ENCODE assay signal across 16 cellular contexts in the genomic region with DNA sequence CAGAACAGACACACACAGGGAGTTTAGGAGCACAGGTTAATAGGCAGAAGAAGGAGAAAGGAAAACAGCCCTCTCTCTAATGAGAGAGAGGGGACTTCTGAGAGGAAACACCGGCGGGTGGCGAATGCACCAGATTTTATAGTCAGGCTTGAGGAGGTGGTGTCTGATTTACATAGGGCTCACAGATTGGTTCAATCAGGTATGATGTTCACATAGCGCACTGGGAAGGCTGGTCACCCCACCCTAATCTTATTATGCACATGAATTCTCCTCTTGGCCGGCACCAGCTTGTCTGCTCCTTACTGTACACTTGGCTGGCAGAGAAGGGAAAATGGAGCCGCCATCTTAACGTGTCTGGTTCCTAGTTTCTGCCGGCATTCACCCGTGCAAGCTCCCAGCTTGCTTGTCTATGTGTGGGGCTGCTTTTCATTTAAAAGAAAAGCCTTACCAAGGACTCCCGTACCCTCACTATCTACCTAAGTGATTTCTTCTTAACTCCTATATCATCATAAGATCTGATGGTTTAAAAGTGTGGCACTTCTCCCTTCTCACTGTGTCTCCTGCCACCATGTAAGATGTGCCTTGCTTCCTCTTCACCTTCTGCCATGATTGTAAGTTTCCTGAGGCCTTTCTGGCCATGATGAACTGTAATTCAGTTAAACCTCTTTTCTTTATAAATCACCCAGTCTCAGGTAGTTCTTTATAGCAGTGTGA. TPM values are rescaled to one million over a fixed set of nuclear protein-coding genes. Genes with fewer than 3 reads are reported as not detected.
A peak's percentile ranks its signal among the peaks of the same experiment; 100 is the strongest.
DNase-seq lines count a peak whose midpoint lies in the region; ATAC-seq and TF ChIP-seq lines count a peak whose summit lies in the region.
"Had no signal": no experiment of that assay in that cellular context is flagged by ENCODE, and none has a peak within 500 bp of the region (broad histone marks: within the 10 kb centered on the region; RNA-seq: fewer than 3 reads in every experiment).

No MANE protein-coding gene starts in this region.

- peak; percentile 4 to 13 for DNase-seq in SHP77 (lab: John Stamatoyannopoulos, UW)
- DNase-seq in SHP77 treated with DMSO at 0.1 percent for 48 hours (lab: John Stamatoyannopoulos, UW), result no peak
- DNase-seq in WTC11 (ENCODE audit: low spot score), result no peak
- peak; percentile 71 for DNase-seq in retinal pigment epithelial cell (ENCODE audit: low read depth)
- no peak for DNase-seq in activated naive CD4-positive, alpha-beta T cell treated with anti-CD3 and anti-CD28 coated beads, Interleukin-2, amount 50 U/mL, for 16 hours
- no peak for DNase-seq in mesothelial cell of epicardium (ENCODE audit: low spot score in 2 of 2, unreplicated experiment in 2 of 2)
- DNase-seq: DMS79, NCI-H1417, NCI-H2081, NCI-H226, NCI-H524 had no signal

- H3K4me3 Mint-ChIP-seq in WTC11, result no peak overlapping the region
- H3K4me3 Mint-ChIP-seq in mesothelial cell of epicardium, result no peak overlapping the region
- H3K4me3 Mint-ChIP-seq: CD14-positive monocyte had no signal

- H3K36me3 Mint-ChIP-seq in WTC11, result peaks cover 22% of the 10 kb centered on the region
- H3K36me3 Mint-ChIP-seq in mesothelial cell of epicardium, result peaks cover 27% of the 10 kb centered on the region
- H3K36me3 Mint-ChIP-seq: CD14-positive monocyte had no signal

- TF ChIP-seq CTCF in HEK293 (tag by site-specific recombination; IDR thresholded peaks at IDR 0.05) (no peak), WTC11 (IDR thresholded peaks at IDR 0.05) (no peak), retinal pigment epithelial cell (conservative IDR thresholded peaks at IDR 0.05; ENCODE audit: low read depth, low read length) (no peak), mesothelial cell of epicardium (IDR thresholded peaks at IDR 0.05; ENCODE audit: unreplicated experiment) (no peak)

- H3K4me1 Mint-ChIP-seq in WTC11 (peaks cover 42% of the 10 kb centered on the region), mesothelial cell of epicardium (peaks cover 9% of the 10 kb centered on the region)

- POLR2A ChIA-PET in HEK293 (lab: Yijun Ruan, JAX), result interaction anchor here (0.6 kb wide), 1 partner anchor 13 kb away, joined by 3 read pairs; no protein-coding TSS in a partner anchor
- POLR2A ChIA-PET in WTC11 (lab: Charles Lee), result no interaction called here

- no peak overlapping the region for H3K27ac ChIP-seq in HEK293 (ENCODE audit: extremely low read depth, low read depth, low read length)
- H3K27ac ChIP-seq: HL-60 had no signal

- ATAC-seq in WTC11 (no peak), HG03139 (IDR thresholded peaks at IDR 0.05; ENCODE audit: unreplicated experiment) (no peak)
- ATAC-seq: Right ventricle myocardium inferior had no signal

- no peaks in the 10 kb centered on the region for H3K36me3 ChIP-seq in HEK293 (ENCODE audit: control insufficient read depth in 2 of 2, insufficient read depth in 1 of 2, low read length in 2 of 2)

- H3K9me3 Mint-ChIP-seq in WTC11 (peaks cover 13% of the 10 kb centered on the region), mesothelial cell of epicardium (peaks cover 16% of the 10 kb centered on the region)

- H3K9me3 ChIP-seq in HEK293 (ENCODE audit: control insufficient read depth, insufficient read depth, low read depth, low read length), result no peaks in the 10 kb centered on the region

- peak overlapping the region; percentile 79 for H3K27ac Mint-ChIP-seq in WTC11
- no peak overlapping the region for H3K27ac Mint-ChIP-seq in mesothelial cell of epicardium

- H3K4me1 ChIP-seq in HEK293 (ENCODE audit: control insufficient read depth, insufficient read depth, low read length), result no peaks in the 10 kb centered on the region

- H3K27me3 Mint-ChIP-seq in WTC11 (ENCODE audit: low read depth) (no peaks in the 10 kb centered on the region), mesothelial cell of epicardium (ENCODE audit: low read depth) (no peaks in the 10 kb centered on the region)

- no peak overlapping the region for H3K4me3 ChIP-seq in HEK293 (ENCODE audit: low read depth, low read length)
- no peak overlapping the region for H3K4me3 ChIP-seq in retinal pigment epithelial cell (ENCODE audit: low read length)

- CTCF ChIA-PET in HEK293 (lab: Yijun Ruan, JAX) (interaction anchor here (0.7 kb wide), 1 partner anchor 1881 kb away, joined by 3 read pairs; no protein-coding TSS in a partner anchor), WTC11 (lab: Charles Lee) (no interaction called here)

TF ChIP-seq in HEK293, 187 proteins besides CTCF, POLR2A, EP300 and RAD21:
- TF ChIP-seq ZNF596 (tag by site-specific recombination; IDR thresholded peaks at IDR 0.05), result 0 out of 2 replicates have a peak, but pooled peaks have one; percentile 33
- TF ChIP-seq ZNF670 (tag by site-specific recombination; IDR thresholded peaks at IDR 0.05; ENCODE audit: low read depth), result no peak

TF ChIP-seq in WTC11, 78 proteins besides CTCF, POLR2A, EP300 and RAD21 (continues in another document):
- TF ChIP-seq ZNF416 (CRISPR knock-in tag; IDR thresholded peaks at IDR 0.05) (no peak), PRDM15 (CRISPR knock-in tag; IDR thresholded peaks at IDR 0.05) (no peak), NFE2L1 (CRISPR knock-in tag; IDR thresholded peaks at IDR 0.05) (no peak), NFATC4 (CRISPR knock-in tag; IDR thresholded peaks at IDR 0.05) (no peak), EMX1 (CRISPR knock-in tag; IDR thresholded peaks at IDR 0.05) (no peak), TCF7 (CRISPR knock-in tag; IDR thresholded peaks at IDR 0.05; ENCODE audit: low read depth) (no peak)
- TF ChIP-seq, protein P1, sequence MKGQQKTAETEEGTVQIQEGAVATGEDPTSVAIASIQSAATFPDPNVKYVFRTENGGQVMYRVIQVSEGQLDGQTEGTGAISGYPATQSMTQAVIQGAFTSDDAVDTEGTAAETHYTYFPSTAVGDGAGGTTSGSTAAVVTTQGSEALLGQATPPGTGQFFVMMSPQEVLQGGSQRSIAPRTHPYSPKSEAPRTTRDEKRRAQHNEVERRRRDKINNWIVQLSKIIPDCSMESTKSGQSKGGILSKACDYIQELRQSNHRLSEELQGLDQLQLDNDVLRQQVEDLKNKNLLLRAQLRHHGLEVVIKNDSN (CRISPR knock-in tag; IDR thresholded peaks at IDR 0.05), result no peak
- TF ChIP-seq, protein P2, sequence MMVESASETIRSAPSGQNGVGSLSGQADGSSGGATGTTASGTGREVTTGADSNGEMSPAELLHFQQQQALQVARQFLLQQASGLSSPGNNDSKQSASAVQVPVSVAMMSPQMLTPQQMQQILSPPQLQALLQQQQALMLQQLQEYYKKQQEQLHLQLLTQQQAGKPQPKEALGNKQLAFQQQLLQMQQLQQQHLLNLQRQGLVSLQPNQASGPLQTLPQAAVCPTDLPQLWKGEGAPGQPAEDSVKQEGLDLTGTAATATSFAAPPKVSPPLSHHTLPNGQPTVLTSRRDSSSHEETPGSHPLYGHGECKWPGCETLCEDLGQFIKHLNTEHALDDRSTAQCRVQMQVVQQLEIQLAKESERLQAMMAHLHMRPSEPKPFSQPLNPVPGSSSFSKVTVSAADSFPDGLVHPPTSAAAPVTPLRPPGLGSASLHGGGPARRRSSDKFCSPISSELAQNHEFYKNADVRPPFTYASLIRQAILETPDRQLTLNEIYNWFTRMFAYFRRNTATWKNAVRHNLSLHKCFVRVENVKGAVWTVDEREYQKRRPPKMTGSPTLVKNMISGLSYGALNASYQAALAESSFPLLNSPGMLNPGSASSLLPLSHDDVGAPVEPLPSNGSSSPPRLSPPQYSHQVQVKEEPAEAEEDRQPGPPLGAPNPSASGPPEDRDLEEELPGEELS (CRISPR knock-in tag; IDR thresholded peaks at IDR 0.05), result no peak
- TF ChIP-seq, protein P3, sequence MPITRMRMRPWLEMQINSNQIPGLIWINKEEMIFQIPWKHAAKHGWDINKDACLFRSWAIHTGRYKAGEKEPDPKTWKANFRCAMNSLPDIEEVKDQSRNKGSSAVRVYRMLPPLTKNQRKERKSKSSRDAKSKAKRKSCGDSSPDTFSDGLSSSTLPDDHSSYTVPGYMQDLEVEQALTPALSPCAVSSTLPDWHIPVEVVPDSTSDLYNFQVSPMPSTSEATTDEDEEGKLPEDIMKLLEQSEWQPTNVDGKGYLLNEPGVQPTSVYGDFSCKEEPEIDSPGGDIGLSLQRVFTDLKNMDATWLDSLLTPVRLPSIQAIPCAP (CRISPR knock-in tag; IDR thresholded peaks at IDR 0.05), result no peak
- TF ChIP-seq, protein P4, sequence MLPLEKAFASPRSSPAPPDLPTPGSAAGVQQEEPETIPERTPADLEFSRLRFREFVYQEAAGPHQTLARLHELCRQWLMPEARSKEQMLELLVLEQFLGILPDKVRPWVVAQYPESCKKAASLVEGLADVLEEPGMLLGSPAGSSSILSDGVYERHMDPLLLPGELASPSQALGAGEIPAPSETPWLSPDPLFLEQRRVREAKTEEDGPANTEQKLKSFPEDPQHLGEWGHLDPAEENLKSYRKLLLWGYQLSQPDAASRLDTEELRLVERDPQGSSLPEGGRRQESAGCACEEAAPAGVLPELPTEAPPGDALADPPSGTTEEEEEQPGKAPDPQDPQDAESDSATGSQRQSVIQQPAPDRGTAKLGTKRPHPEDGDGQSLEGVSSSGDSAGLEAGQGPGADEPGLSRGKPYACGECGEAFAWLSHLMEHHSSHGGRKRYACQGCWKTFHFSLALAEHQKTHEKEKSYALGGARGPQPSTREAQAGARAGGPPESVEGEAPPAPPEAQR (CRISPR knock-in tag; IDR thresholded peaks at IDR 0.05), result no peak

RNA-seq across cellular contexts. Expression of gene BCAT1, which starts 15.1 kb away (rescaled TPM):
- 239 to 267 TPM (median 240 TPM) in 3 replicates for total RNA-seq in WTC11 (2021)
- 108 to 125 TPM (median 121 TPM) in 3 replicates for total RNA-seq in mesothelial cell of epicardium

Comparison
In these comparisons a context has a peak if more than half of its experiments do, and no peak if none do; other contexts are left out.
1. DNase-seq: peak in SHP77 (2 of 2) and retinal pigment epithelial cell (single experiment); none in SHP77 treated with DMSO at 0.1 percent for 48 hours (single experiment), WTC11 (single experiment), activated naive CD4-positive, alpha-beta T cell treated with anti-CD3 and anti-CD28 coated beads, Interleukin-2, amount 50 U/mL, for 16 hours (single experiment) and mesothelial cell of epicardium (0 of 2).